In genomic region chr11:75700940-75701339, GRCh38 we compare ENCODE assay signal across 20 cellular contexts. TPM values are rescaled to one million over a fixed set of nuclear protein-coding genes. Genes with fewer than 3 reads are reported as not detected.
DNase-seq lines count a peak whose midpoint lies in the region; ATAC-seq and TF ChIP-seq lines count a peak whose summit lies in the region.
"Had no signal": no experiment of that assay in that cellular context is flagged by ENCODE, and none has a peak within 500 bp of the region (broad histone marks: within the 10 kb centered on the region; RNA-seq: fewer than 3 reads in every experiment).

No MANE protein-coding gene starts in this region.

- H4K8ac ChIP-seq in mesenchymal stem cell (ENCODE audit: low read length), result no peak overlapping the region

- H3K4ac ChIP-seq in mesenchymal stem cell (ENCODE audit: low read depth in 1 of 2, low read length in 2 of 2), result no peak overlapping the region

- H3K4me2 ChIP-seq in mesenchymal stem cell (ENCODE audit: low read length, poor library complexity, severe bottlenecking), result no peak overlapping the region

- ATAC-seq in heart left ventricle, result peak; percentile 46 to 71 (median 63)
- peak in 7 of 8 donors; percentile 56 to 78 (median 69) for ATAC-seq in heart right ventricle
- peak; percentile 46 to 76 for ATAC-seq in right cardiac atrium

- no peak overlapping the region for H2BK15ac ChIP-seq in mesenchymal stem cell (ENCODE audit: low read depth, poor library complexity, severe bottlenecking)

- H3K4me3 Mint-ChIP-seq in activated CD4-positive, alpha-beta memory T cell treated with anti-CD3 and anti-CD28 coated beads for 36 hours, result no peak overlapping the region
- H3K4me3 Mint-ChIP-seq: CD4-positive, alpha-beta memory T cell had no signal

- no peak overlapping the region for H3K14ac ChIP-seq in mesenchymal stem cell (ENCODE audit: low read length in 2 of 2)

- no peaks in the 10 kb centered on the region for H3K9me3 Mint-ChIP-seq in activated CD4-positive, alpha-beta memory T cell treated with anti-CD3 and anti-CD28 coated beads for 36 hours

- intact Hi-C loops in heart left ventricle (cut with DNase I), result loop anchor here in 2 of 10 donors (10.0 kb wide), 2 partner anchors 106 to 156 kb away; no protein-coding TSS in a partner anchor
- intact Hi-C loops in left ventricle myocardium inferior (cut with micrococcal nuclease), result no loop called here
- intact Hi-C loops in heart right ventricle (cut with DNase I), result loop anchor here in 4 of 10 donors (10.0 kb wide), 2 partner anchors 156 to 164 kb away; no protein-coding TSS in a partner anchor
- intact Hi-C loops in right cardiac atrium (cut with DNase I), result no loop called here
- intact Hi-C loops in activated CD4-positive, alpha-beta memory T cell treated with anti-CD3 and anti-CD28 coated beads for 36 hours (cut with micrococcal nuclease), result no loop called here

- no peak overlapping the region for H3K9ac ChIP-seq in mesenchymal stem cell (ENCODE audit: low read length)
- H3K9ac ChIP-seq: GM23248 had no signal

- H3K9me3 ChIP-seq in heart left ventricle (no peaks in the 10 kb centered on the region), left ventricle myocardium inferior (replicated peaks) (no peaks in the 10 kb centered on the region), heart right ventricle (no peaks in the 10 kb centered on the region), right cardiac atrium (ENCODE audit: control insufficient read depth, low read length) (no peaks in the 10 kb centered on the region), mesenchymal stem cell (ENCODE audit: control insufficient read depth, low read length) (no peaks in the 10 kb centered on the region)

- H3K27me3 Mint-ChIP-seq in activated CD4-positive, alpha-beta memory T cell treated with anti-CD3 and anti-CD28 coated beads for 36 hours, result peaks cover 27% of the 10 kb centered on the region

- no peak overlapping the region for H3K18ac ChIP-seq in mesenchymal stem cell (ENCODE audit: low read depth in 1 of 2, low read length in 2 of 2)

- H3K36me3 Mint-ChIP-seq in activated CD4-positive, alpha-beta memory T cell treated with anti-CD3 and anti-CD28 coated beads for 36 hours, result no peaks in the 10 kb centered on the region
- H3K36me3 Mint-ChIP-seq: CD4-positive, alpha-beta memory T cell had no signal

- no peak overlapping the region for H2BK120ac ChIP-seq in mesenchymal stem cell (ENCODE audit: low read depth, low read length)

- no peaks in the 10 kb centered on the region for H3K27me3 ChIP-seq in heart left ventricle
- H3K27me3 ChIP-seq in left ventricle myocardium inferior (ENCODE audit: low read depth), result no peaks in the 10 kb centered on the region
- peaks cover 0 to 7% (median 0%) of the 10 kb centered on the region in 7 donors for H3K27me3 ChIP-seq in heart right ventricle
- no peaks in the 10 kb centered on the region for H3K27me3 ChIP-seq in right cardiac atrium (ENCODE audit: control insufficient read depth, insufficient read depth)
- H3K27me3 ChIP-seq in mesenchymal stem cell (ENCODE audit: control insufficient read depth in 1 of 2, insufficient read depth in 1 of 2, low read length in 2 of 2), result peaks cover 0 to 8% of the 10 kb centered on the region in 2 experiments

- no peak overlapping the region for H2BK12ac ChIP-seq in mesenchymal stem cell (ENCODE audit: low read length in 2 of 2)

- no peak overlapping the region for H3K27ac Mint-ChIP-seq in activated CD4-positive, alpha-beta memory T cell treated with anti-CD3 and anti-CD28 coated beads for 36 hours
- H3K27ac Mint-ChIP-seq: CD4-positive, alpha-beta memory T cell had no signal

- POLR2A ChIA-PET in activated CD4-positive, alpha-beta memory T cell treated with anti-CD3 and anti-CD28 coated beads for 36 hours (lab: Charles Lee), result no interaction called here

- H2AK5ac ChIP-seq in mesenchymal stem cell (ENCODE audit: low read length, severe bottlenecking), result no peak overlapping the region

- H3K4me3 ChIP-seq in heart left ventricle (no peak overlapping the region), left ventricle myocardium inferior (no peak overlapping the region), heart right ventricle (no peak overlapping the region), right cardiac atrium (ENCODE audit: low read length) (no peak overlapping the region), mesenchymal stem cell (ENCODE audit: insufficient read depth in 1 of 2, low read depth in 1 of 2, low read length in 2 of 2) (no peak overlapping the region)
- H3K4me3 ChIP-seq: GM23248 had no signal

- TF ChIP-seq CTCF in heart left ventricle (IDR thresholded peaks at IDR 0.05), result no peak
- no peak for TF ChIP-seq CTCF in left ventricle myocardium inferior (IDR thresholded peaks at IDR 0.05; ENCODE audit: borderline replicate concordance)
- TF ChIP-seq CTCF in heart right ventricle (IDR thresholded peaks at IDR 0.05), result no peak

- CTCF ChIA-PET in activated CD4-positive, alpha-beta memory T cell treated with anti-CD3 and anti-CD28 coated beads for 36 hours (lab: Charles Lee), result no interaction called here

- H4K91ac ChIP-seq in mesenchymal stem cell (ENCODE audit: low read length), result no peak overlapping the region

- no peak for TF ChIP-seq POLR2A in heart left ventricle (IDR thresholded peaks at IDR 0.05)

- no peaks in the 10 kb centered on the region for H3K79me1 ChIP-seq in mesenchymal stem cell (replicated peaks; ENCODE audit: low read length, poor library complexity, severe bottlenecking)

- no peaks in the 10 kb centered on the region for H3K36me3 ChIP-seq in heart left ventricle
- no peaks in the 10 kb centered on the region for H3K36me3 ChIP-seq in left ventricle myocardium inferior
- H3K36me3 ChIP-seq in heart right ventricle, result no peaks in the 10 kb centered on the region
- H3K36me3 ChIP-seq in mesenchymal stem cell (ENCODE audit: control insufficient read depth in 1 of 2, insufficient read depth in 2 of 2, low read depth in 1 of 2, low read length in 2 of 2), result no peaks in the 10 kb centered on the region

- WGBS in heart left ventricle, 4 donors, result 39 to 50% (median 43%) methylated on average over 2 of the region's 2 CpGs
- 50 to 52% methylated on average over 2 of the region's 2 CpGs for WGBS in heart right ventricle, 2 donors
- WGBS in right cardiac atrium, result 45% methylated on average over 2 of the region's 2 CpGs
- WGBS in mesenchymal stem cell, result 83% methylated on average over 1 of the region's 2 CpGs

- no peak overlapping the region for H3K23ac ChIP-seq in mesenchymal stem cell (ENCODE audit: low read length in 2 of 2)

- H3K4me1 ChIP-seq in heart left ventricle (peaks cover 0 to 6% (median under 1%) of the 10 kb centered on the region in 12 donors), left ventricle myocardium inferior (peaks cover 10% of the 10 kb centered on the region), heart right ventricle (peaks cover 0 to 4% (median under 1%) of the 10 kb centered on the region in 9 donors), right cardiac atrium (ENCODE audit: control insufficient read depth, insufficient read depth, low read length) (no peaks in the 10 kb centered on the region), mesenchymal stem cell (ENCODE audit: control insufficient read depth, insufficient read depth, low read depth, low read length) (no peaks in the 10 kb centered on the region)

- H3K27ac ChIP-seq in heart left ventricle, result no peak overlapping the region
- no peak overlapping the region for H3K27ac ChIP-seq in left ventricle myocardium inferior (replicated peaks)
- H3K27ac ChIP-seq in heart right ventricle, result no peak overlapping the region
- H3K27ac ChIP-seq in right cardiac atrium (ENCODE audit: low read length), result no peak overlapping the region
- H3K27ac ChIP-seq in mesenchymal stem cell (ENCODE audit: low read length, poor library complexity, severe bottlenecking), result no peak overlapping the region
- H3K27ac ChIP-seq: GM23248 had no signal

- no peak overlapping the region for H2BK5ac ChIP-seq in mesenchymal stem cell (ENCODE audit: low read depth, low read length, poor library complexity, severe bottlenecking)

- no peaks in the 10 kb centered on the region for H3K4me1 Mint-ChIP-seq in activated CD4-positive, alpha-beta memory T cell treated with anti-CD3 and anti-CD28 coated beads for 36 hours (ENCODE audit: low read depth)

- H2AFZ ChIP-seq in mesenchymal stem cell (ENCODE audit: low read depth, low read length), result no peak overlapping the region
- H2AFZ ChIP-seq: GM23248 had no signal

- DNase-seq in heart left ventricle, result no peak
- no peak for DNase-seq in left ventricle myocardium inferior
- DNase-seq in heart right ventricle, result no peak
- DNase-seq in right cardiac atrium, result no peak
- no peak for DNase-seq in activated CD4-positive, alpha-beta memory T cell treated with anti-CD3 and anti-CD28 coated beads for 36 hours
- no peak for DNase-seq in mesenchymal stem cell
- DNase-seq: C1 segment of cervical spinal cord, Calu3, COR-L47, DMS53, GF-D8, GM23248, H7, HCEC 1CT had no signal

RNA-seq across cellular contexts. Expression of gene MOGAT2, which starts 16.7 kb away (rescaled TPM):
- total RNA-seq in heart left ventricle, result under 1 TPM in 3 of 9 donors, not detected in 6; 0.20 to 0.27 (median 0.25) TPM
- under 1 TPM in 1 of 2 donors, not detected in 1; 0.04 TPM for polyA plus RNA-seq in heart left ventricle
- not detected for total RNA-seq in left ventricle myocardium inferior
- under 1 TPM in 4 of 10 donors, not detected in 6; 0.13 to 0.35 (median 0.20) TPM for total RNA-seq in heart right ventricle
- polyA plus RNA-seq in heart right ventricle, result not detected
- total RNA-seq in right cardiac atrium, result under 1 TPM in 1 of 4 donors, not detected in 3; 0.17 TPM
- polyA plus RNA-seq in right cardiac atrium, result 0.11 TPM
- total RNA-seq in activated CD4-positive, alpha-beta memory T cell treated with anti-CD3 and anti-CD28 coated beads for 36 hours, result not detected
- not detected for polyA plus RNA-seq in mesenchymal stem cell (2013, experiment 1 of 2)
- not detected for polyA plus RNA-seq in mesenchymal stem cell (2013, experiment 2 of 2)
- total RNA-seq: A673; Calu3; CD4-positive, alpha-beta memory T cell; Daoy; G401; GM23248; H1; H7 had no signal
- polyA plus RNA-seq: BJ; CD4-positive, alpha-beta memory T cell; GM23248; H1 had no signal

RNA-seq across cellular contexts. Expression of gene MAP6, which starts 32.1 kb away (rescaled TPM):
- total RNA-seq in heart left ventricle (10 to 100 TPM in 1 of 9 donors, 1 to 10 TPM in 8; 3.0 to 10.0 (median 5.4) TPM), left ventricle myocardium inferior (5.7 TPM), heart right ventricle (1 to 10 TPM; 1.9 to 9.1 (median 6.1) TPM), right cardiac atrium (1 to 10 TPM; 5.9 to 8.9 (median 7.4) TPM)
- polyA plus RNA-seq in heart left ventricle (1 to 10 TPM in 1 of 2 donors, under 1 TPM in 1; 0.98 to 2.0 TPM), heart right ventricle (1 to 10 TPM; 1.2 to 1.7 TPM), right cardiac atrium (3.8 TPM)
- under 1 TPM in 1 of 2 experiments, not detected in 1; 0.05 TPM for total RNA-seq in activated CD4-positive, alpha-beta memory T cell treated with anti-CD3 and anti-CD28 coated beads for 36 hours
- polyA plus RNA-seq in mesenchymal stem cell (2013, experiment 1 of 2), result 0.18 TPM
- 0.16 TPM for polyA plus RNA-seq in mesenchymal stem cell (2013, experiment 2 of 2)
- total RNA-seq: A673; Calu3; CD4-positive, alpha-beta memory T cell had no signal
- polyA plus RNA-seq: CD4-positive, alpha-beta memory T cell had no signal
